In genomic region chr4:151604238-151604637, GRCh38 we compare ENCODE assay signal across 1 cellular context.
TF ChIP-seq lines count a peak whose summit lies in the region.

No MANE protein-coding gene starts in this region.

TF ChIP-seq in HepG2, 621 proteins besides CTCF, POLR2A, EP300 and RAD21 (continued from another document):
- no peak for TF ChIP-seq ZNF414 (CRISPR knock-in tag; IDR thresholded peaks at IDR 0.05)
- no peak for TF ChIP-seq SMARCC2 (IDR thresholded peaks at IDR 0.05)
- TF ChIP-seq SMC3 (IDR thresholded peaks at IDR 0.05; ENCODE audit: low read length) = peak; percentile 10; the same call in 1 of the 2 replicates
- TF ChIP-seq ZNF772 (CRISPR knock-in tag; IDR thresholded peaks at IDR 0.05) = no peak
- no peak for TF ChIP-seq TRIM22 (IDR thresholded peaks at IDR 0.05)
- TF ChIP-seq ZBTB43 (CRISPR knock-in tag; conservative IDR thresholded peaks at IDR 0.05) = no peak
